In the genomic region with DNA sequence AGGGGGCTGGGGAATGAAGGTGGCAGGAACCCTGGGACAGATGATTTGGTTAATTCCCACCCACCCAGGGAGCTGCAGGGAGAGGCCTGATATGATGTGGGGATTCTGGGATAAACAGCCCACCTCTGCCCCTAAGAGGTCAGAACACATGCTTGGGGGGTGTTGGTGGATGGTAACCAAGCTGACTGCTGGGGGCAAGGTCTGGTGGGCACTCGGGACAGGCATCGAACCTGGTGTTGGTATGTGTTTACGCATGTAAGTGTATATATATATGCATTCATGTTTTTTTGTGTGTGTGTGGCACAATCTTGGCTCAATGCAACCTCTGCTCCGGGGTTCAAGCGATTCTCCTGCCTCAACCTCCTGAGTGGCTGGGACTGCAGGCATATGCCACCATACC, we compare ENCODE assay signal across 1 cellular context.
TF ChIP-seq lines count a peak whose summit lies in the region.

No MANE protein-coding gene starts in this region.

TF ChIP-seq in HepG2, 621 proteins besides CTCF, POLR2A, EP300 and RAD21 (continued from another document):
- TF ChIP-seq ZNF407 (CRISPR knock-in tag; IDR thresholded peaks at IDR 0.05; ENCODE audit: not compliant biosample characterization) (no peak), MEIS2 (CRISPR knock-in tag; IDR thresholded peaks at IDR 0.05) (no peak), XBP1 (CRISPR knock-in tag; IDR thresholded peaks at IDR 0.05) (no peak), HNRNPUL1 (IDR thresholded peaks at IDR 0.05; ENCODE audit: low read depth, low read length) (no peak), ISX (CRISPR knock-in tag; conservative IDR thresholded peaks at IDR 0.05) (no peak), SSRP1 (CRISPR knock-in tag; IDR thresholded peaks at IDR 0.05) (no peak), ZC3H13 (CRISPR knock-in tag; IDR thresholded peaks at IDR 0.05) (no peak), CEBPB (IDR thresholded peaks at IDR 0.05; ENCODE audit: borderline replicate concordance, low read depth, low read length) (no peak), ZNF292 (CRISPR knock-in tag; IDR thresholded peaks at IDR 0.05; ENCODE audit: borderline replicate concordance, low read depth) (no peak), ATF1 (CRISPR knock-in tag; IDR thresholded peaks at IDR 0.05) (no peak)
